33 cellular contexts compared by ENCODE assay signal in the genomic region with DNA sequence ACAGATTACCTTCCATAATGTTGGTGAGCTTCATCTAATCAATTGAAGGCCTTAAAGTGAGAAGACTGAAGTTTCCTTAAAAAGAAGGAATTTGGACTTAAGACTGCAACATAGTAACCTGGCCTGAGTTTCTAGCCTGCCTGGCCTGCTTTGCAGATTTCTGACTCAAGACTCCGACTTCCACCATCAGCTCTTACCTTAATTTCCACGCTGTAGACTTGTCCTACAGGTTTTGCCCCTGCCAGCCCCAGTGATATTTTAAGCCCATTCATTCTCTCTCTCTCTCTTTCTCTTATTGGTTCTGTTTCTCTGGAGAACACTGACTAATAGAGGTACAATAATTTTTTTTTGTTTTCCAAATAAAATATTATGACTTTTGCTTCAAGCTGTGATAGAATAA.
"Had no signal": no experiment of that assay in that cellular context is flagged by ENCODE, and none has a peak within 500 bp of the region (broad histone marks: within the 10 kb centered on the region; RNA-seq: fewer than 3 reads in every experiment).

No MANE protein-coding gene starts in this region.

- H3K9me3 Mint-ChIP-seq: activated B cell treated with CpG ODN at 0.5 μM for 24 hours; activated CD8-positive, alpha-beta T cell treated with anti-CD3 and anti-CD28 coated beads for 36 hours; activated T-cell treated with anti-CD3 and anti-CD28 coated beads, Interleukin-2, amount 50 U/mL, for 4 hours; endodermal cell; T-helper 1 cell treated with Interleukin-12 subunit alpha and Interleukin-12 subunit beta and Interleukin-4 antibody, amounts not matched to agents 30 μg/mL and 1 μg/mL, for 36 hours had no signal

- FAIRE-seq: astrocyte, bronchial epithelial cell had no signal

- ATAC-seq: activated CD4-positive, CD25-positive, alpha-beta regulatory T cell treated with anti-CD3 and anti-CD28 coated beads, Interleukin-2, amount 50 U/mL, for 24 hours; activated CD8-positive, alpha-beta T cell treated with anti-CD3 and anti-CD28 coated beads for 36 hours; activated T-cell treated with anti-CD3 and anti-CD28 coated beads, Interleukin-2, amount 50 U/mL, for 4 hours; activated T-helper 17 cell treated with anti-CD3 and anti-CD28 coated beads, Interleukin-2, amount 50 U/mL, for 72 hours; gastroesophageal sphincter; T-cell had no signal

- H3K4me1 Mint-ChIP-seq: activated B cell treated with CpG ODN at 0.5 μM for 24 hours; activated T-helper 17 cell treated with anti-CD3 and anti-CD28 coated beads, Interleukin-2, amount 50 U/mL, for 72 hours; central memory CD8-positive, alpha-beta T cell; T-cell had no signal

- H3K36me3 Mint-ChIP-seq: activated naive CD8-positive, alpha-beta T cell; T-cell had no signal

- H3K4me3 Mint-ChIP-seq: activated B cell treated with CpG ODN at 0.5 μM for 24 hours; activated CD8-positive, alpha-beta T cell treated with anti-CD3 and anti-CD28 coated beads for 36 hours; activated naive CD8-positive, alpha-beta T cell; activated T-cell treated with anti-CD3 and anti-CD28 coated beads, Interleukin-2, amount 50 U/mL, for 4 hours; activated T-helper 17 cell treated with anti-CD3 and anti-CD28 coated beads, Interleukin-2, amount 50 U/mL, for 72 hours; central memory CD8-positive, alpha-beta T cell; dendritic cell treated with granulocyte-macrophage colony-stimulating factor and Interleukin-4, amounts not matched to agents 40 ng/mL and 50 ng/mL, for 4 days; endodermal cell; T-cell; T-helper 1 cell treated with Interleukin-12 subunit alpha and Interleukin-12 subunit beta and Interleukin-4 antibody, amounts not matched to agents 30 μg/mL and 1 μg/mL, for 36 hours had no signal

- H3K9me3 ChIP-seq: esophagus squamous epithelium had no signal

- H3K36me3 ChIP-seq: brain microvascular endothelial cell, esophagus squamous epithelium, gastroesophageal sphincter, WERI-Rb-1 had no signal

- H3K27ac ChIP-seq: brain microvascular endothelial cell, coronary artery, dorsolateral prefrontal cortex, gastroesophageal sphincter, WERI-Rb-1 had no signal

- H3K27me3 Mint-ChIP-seq: activated B cell treated with CpG ODN at 0.5 μM for 24 hours; activated CD8-positive, alpha-beta T cell treated with anti-CD3 and anti-CD28 coated beads for 36 hours; activated naive CD8-positive, alpha-beta T cell; activated T-helper 17 cell treated with anti-CD3 and anti-CD28 coated beads, Interleukin-2, amount 50 U/mL, for 72 hours; central memory CD8-positive, alpha-beta T cell; dendritic cell treated with granulocyte-macrophage colony-stimulating factor and Interleukin-4, amounts not matched to agents 40 ng/mL and 50 ng/mL, for 4 days; T-cell had no signal

- H3K4me3 ChIP-seq: coronary artery, dorsolateral prefrontal cortex, esophagus squamous epithelium, gastroesophageal sphincter had no signal

- H3K4me1 ChIP-seq: esophagus squamous epithelium, gastroesophageal sphincter had no signal

- DNase-seq: activated B cell treated with CpG ODN at 0.5 μM for 24 hours; activated CD4-positive, alpha-beta T cell treated with anti-CD3 and anti-CD28 coated beads for 48 hours; activated CD4-positive, alpha-beta T cell treated with anti-CD3 and anti-CD28 coated beads, Interleukin-2, amount 50 U/mL, for 1 hour; activated CD4-positive, alpha-beta T cell treated with anti-CD3 and anti-CD28 coated beads, Interleukin-2, amount 50 U/mL, for 48 hours; activated CD8-positive, alpha-beta memory T cell treated with anti-CD3 and anti-CD28 coated beads for 24 hours; activated CD8-positive, alpha-beta T cell treated with anti-CD3 and anti-CD28 coated beads for 36 hours; activated effector memory CD4-positive, alpha-beta T cell treated with Interleukin-2 at 50 U/mL for 16 hours; activated gamma-delta T cell treated with Interleukin-2 at 50 U/mL for 16 hours; activated naive CD4-positive, alpha-beta T cell treated with anti-CD3 and anti-CD28 coated beads, Interleukin-2, amount 50 U/mL, for 16 hours; activated naive CD4-positive, alpha-beta T cell treated with Interleukin-2 at 50 U/mL for 16 hours; activated T-cell treated with anti-CD3 and anti-CD28 coated beads, Interleukin-2, amount 50 U/mL, for 4 hours; amniotic stem cell; anterior cingulate cortex; brain microvascular endothelial cell; dorsolateral prefrontal cortex; effector memory CD4-positive, alpha-beta T cell; endodermal cell; erythroblast; esophagus squamous epithelium; foreskin melanocyte; T-cell; T1000; WERI-Rb-1 had no signal

- H3K27ac Mint-ChIP-seq: activated B cell treated with CpG ODN at 0.5 μM for 24 hours; activated CD8-positive, alpha-beta T cell treated with anti-CD3 and anti-CD28 coated beads for 36 hours; activated naive CD8-positive, alpha-beta T cell; activated T-helper 17 cell treated with anti-CD3 and anti-CD28 coated beads, Interleukin-2, amount 50 U/mL, for 72 hours; dendritic cell treated with granulocyte-macrophage colony-stimulating factor and Interleukin-4, amounts not matched to agents 40 ng/mL and 50 ng/mL, for 4 days; endodermal cell; T-cell; T-helper 1 cell treated with Interleukin-12 subunit alpha and Interleukin-12 subunit beta and Interleukin-4 antibody, amounts not matched to agents 30 μg/mL and 1 μg/mL, for 36 hours had no signal

- H3K27me3 ChIP-seq: brain microvascular endothelial cell, dorsolateral prefrontal cortex, esophagus squamous epithelium, gastroesophageal sphincter had no signal
